ENCODE assay signal across 21 cellular contexts in genomic region chr3:191707817-191708216, GRCh38.
"Had no signal": no experiment of that assay in that cellular context is flagged by ENCODE, and none has a peak within 500 bp of the region (broad histone marks: within the 10 kb centered on the region; RNA-seq: fewer than 3 reads in every experiment).

No MANE protein-coding gene starts in this region.

- H2AFZ ChIP-seq: hepatocyte had no signal

- H3K4me1 ChIP-seq: left ventricle myocardium inferior, right atrium auricular region, stomach, testis, thyroid gland, transverse colon, upper lobe of left lung, vagina had no signal

- DNase-seq: islet precursor cell; left ventricle myocardium inferior; naive thymus-derived CD8-positive, alpha-beta T cell; ovary; stimulated activated CD4-positive, alpha-beta T cell treated with anti-CD3 and anti-CD28 coated beads, Interleukin-12 subunit alpha, Interleukin-12 subunit beta, amount 100 ng/mL, for 4 hours; stimulated activated CD4-positive, alpha-beta T cell treated with anti-CD3 and anti-CD28 coated beads, Interleukin-15, amount 100 ng/mL, for 24 hours; stimulated activated CD4-positive, alpha-beta T cell treated with anti-CD3 and anti-CD28 coated beads, Interleukin-2, amount 100 ng/mL, for 24 hours; stimulated activated CD4-positive, alpha-beta T cell treated with anti-CD3 and anti-CD28 coated beads, Interleukin-4, amount 100 ng/mL, for 1 hour; stimulated activated naive B cell treated with anti-CD40 and anti-IgM and Interleukin-4, amounts not matched to agents 10 μg/mL and 1 μg/mL and 100 μg/mL, for 72 hours; stimulated activated naive CD8-positive, alpha-beta T cell treated with anti-CD3 and anti-CD28 coated beads, Interleukin-15, Interleukin-2, amounts not matched to agents 100 U/mL and 50 U/mL, for 24 hours; stomach; testis; thyroid gland; transverse colon; upper lobe of left lung had no signal

- H3K36me3 ChIP-seq: left ventricle myocardium inferior, ovary, right atrium auricular region, stomach, thyroid gland, transverse colon, upper lobe of left lung, vagina had no signal

- H3K27ac ChIP-seq: hepatocyte, left ventricle myocardium inferior, ovary, right atrium auricular region, skin epidermis, stomach, testis, thyroid gland, transverse colon, upper lobe of left lung, vagina had no signal

- H3K27me3 ChIP-seq: hepatocyte, ovary, right atrium auricular region, stomach, testis, thyroid gland, transverse colon, upper lobe of left lung, vagina had no signal

- H3K4me2 ChIP-seq: hepatocyte had no signal

- ATAC-seq: naive thymus-derived CD8-positive, alpha-beta T cell; sciatic nerve; stimulated activated naive B cell treated with anti-CD40 and anti-IgM and Interleukin-4, amounts not matched to agents 10 μg/mL and 1 μg/mL and 100 μg/mL, for 72 hours; stimulated activated naive CD8-positive, alpha-beta T cell treated with anti-CD3 and anti-CD28 coated beads, Interleukin-15, Interleukin-2, amounts not matched to agents 100 U/mL and 50 U/mL, for 24 hours had no signal

- H3K79me2 ChIP-seq: hepatocyte had no signal

- H3K4me3 ChIP-seq: hepatocyte, left ventricle myocardium inferior, lung, ovary, right atrium auricular region, skin epidermis, stomach, testis, thyroid gland, transverse colon, upper lobe of left lung, vagina had no signal

- H3K9me3 ChIP-seq: ovary, right atrium auricular region, testis, thyroid gland, transverse colon, upper lobe of left lung, vagina had no signal
